ENCODE assay signal across 1 cellular context in genomic region chr1:157043685-157044084, GRCh38.
TF ChIP-seq lines count a peak whose summit lies in the region.

No MANE protein-coding gene starts in this region.

TF ChIP-seq in HepG2, 621 proteins besides CTCF, POLR2A, EP300 and RAD21:
- no peak for TF ChIP-seq ZNF441 (CRISPR knock-in tag; IDR thresholded peaks at IDR 0.05; ENCODE audit: borderline replicate concordance)
- no peak for TF ChIP-seq MBNL3 (CRISPR knock-in tag; conservative IDR thresholded peaks at IDR 0.05)
- TF ChIP-seq THAP11 (CRISPR knock-in tag; IDR thresholded peaks at IDR 0.05) = no peak
- no peak for TF ChIP-seq KDM6A (CRISPR knock-in tag; IDR thresholded peaks at IDR 0.05; ENCODE audit: low read depth)
- TF ChIP-seq PLRG1 (conservative IDR thresholded peaks at IDR 0.05) = no peak
- TF ChIP-seq ZNF446 (CRISPR knock-in tag; IDR thresholded peaks at IDR 0.05) = no peak
- no peak for TF ChIP-seq ZNF430 (CRISPR knock-in tag; IDR thresholded peaks at IDR 0.05)
- TF ChIP-seq STAG1 (CRISPR knock-in tag; IDR thresholded peaks at IDR 0.05) = no peak
- no peak for TF ChIP-seq FOXO1 (CRISPR knock-in tag; IDR thresholded peaks at IDR 0.05)
- no peak for TF ChIP-seq ZNF432 (CRISPR knock-in tag; IDR thresholded peaks at IDR 0.05; ENCODE audit: borderline replicate concordance)
- no peak for TF ChIP-seq GATAD1 (CRISPR knock-in tag; IDR thresholded peaks at IDR 0.05)
- no peak for TF ChIP-seq SMARCE1 (IDR thresholded peaks at IDR 0.05; ENCODE audit: borderline replicate concordance)
- TF ChIP-seq ZNF792 (CRISPR knock-in tag; IDR thresholded peaks at IDR 0.05) = no peak
